In genomic region chr18:44715245-44715644, GRCh38 we compare ENCODE assay signal across 11 cellular contexts. TPM values are rescaled to one million over a fixed set of nuclear protein-coding genes. Genes with fewer than 3 reads are reported as not detected.
DNase-seq lines count a peak whose midpoint lies in the region; ATAC-seq and TF ChIP-seq lines count a peak whose summit lies in the region.
"Had no signal": no experiment of that assay in that cellular context is flagged by ENCODE, and none has a peak within 500 bp of the region (broad histone marks: within the 10 kb centered on the region; RNA-seq: fewer than 3 reads in every experiment).

No MANE protein-coding gene starts in this region.

- H3K27ac ChIP-seq in PC-3 (ENCODE audit: low read length) (no peak overlapping the region), osteoblast (ENCODE audit: low read depth, low read length) (peak overlapping the region; percentile 24)

- H3K4me1 ChIP-seq in PC-3 (ENCODE audit: insufficient read depth, low read length) (peaks cover 16% of the 10 kb centered on the region), osteoblast (ENCODE audit: insufficient read depth, low read length) (peaks cover 6% of the 10 kb centered on the region)

- intact Hi-C loops in PC-3 (cut with micrococcal nuclease), result no loop called here

- CTCF ChIA-PET in PC-3 (lab: Charles Lee), result no interaction called here

- ATAC-seq in PC-3 (peak; percentile 95), HG03280 (IDR thresholded peaks at IDR 0.05; ENCODE audit: unreplicated experiment) (no peak), HG03039 (IDR thresholded peaks at IDR 0.05; ENCODE audit: unreplicated experiment) (no peak)

- H4K20me1 ChIP-seq in PC-3 (ENCODE audit: low read length) (no peaks in the 10 kb centered on the region), osteoblast (ENCODE audit: insufficient read depth, low read length) (no peaks in the 10 kb centered on the region)

- H3K79me2 ChIP-seq in PC-3 (ENCODE audit: low read length) (no peaks in the 10 kb centered on the region), osteoblast (ENCODE audit: insufficient read depth, low read length) (no peaks in the 10 kb centered on the region)

- no peaks in the 10 kb centered on the region for H3F3A ChIP-seq in PC-3 (ENCODE audit: low read length, unreplicated experiment)

- DNase-seq in D341Med (ENCODE audit: low spot score) (peak; percentile 45), PC-3 (peak; percentile 47), foreskin fibroblast (peak; percentile 90 to 95), osteoblast (ENCODE audit: insufficient read length, low spot score, missing footprints) (peak; percentile 80), UCSD-AML1 (lab: John Stamatoyannopoulos, UW; ENCODE audit: unreplicated experiment) (no peak)
- DNase-seq in activated CD4-positive, CD25-positive, alpha-beta regulatory T cell treated with anti-CD3 and anti-CD28 coated beads, Interleukin-2, amount 50 U/mL, for 72 hours, result no peak
- DNase-seq: activated CD8-positive, alpha-beta memory T cell treated with anti-CD3 and anti-CD28 coated beads for 24 hours; DND-41; effector memory CD4-positive, alpha-beta T cell had no signal

- H3K9ac ChIP-seq in PC-3 (ENCODE audit: low read length), result no peak overlapping the region

- H2AFZ ChIP-seq in PC-3 (ENCODE audit: low read length), result no peak overlapping the region
- peak overlapping the region; percentile 33 for H2AFZ ChIP-seq in osteoblast (ENCODE audit: low read length)

- TF ChIP-seq CTCF in PC-3 (conservative IDR thresholded peaks at IDR 0.05; ENCODE audit: low read depth, low read length) (no peak), foreskin fibroblast (IDR thresholded peaks at IDR 0.05; ENCODE audit: low read depth, low read length) (no peak), osteoblast (IDR thresholded peaks at IDR 0.05; ENCODE audit: extremely low read depth, low read depth, low read length) (no peak)

- H3K27me3 ChIP-seq in PC-3 (ENCODE audit: low read length) (no peaks in the 10 kb centered on the region), osteoblast (ENCODE audit: insufficient read depth, low read length) (no peaks in the 10 kb centered on the region)

- H3K4me3 ChIP-seq in PC-3 (ENCODE audit: low read length), result no peak overlapping the region
- peak overlapping the region in 1 of 2 donors; percentile 38 for H3K4me3 ChIP-seq in foreskin fibroblast (ENCODE audit: low read depth in 1 of 2, low read length in 2 of 2)
- H3K4me3 ChIP-seq in osteoblast (ENCODE audit: insufficient read depth, low read length), result no peak overlapping the region

- BruUV-seq in PC-3 (replicated peaks; lab: Mats Ljungman, UMichigan), result no TSS peak

- H3K9me3 ChIP-seq in PC-3 (ENCODE audit: low read length) (no peaks in the 10 kb centered on the region), osteoblast (ENCODE audit: low read depth, low read length) (no peaks in the 10 kb centered on the region)

- no peaks in the 10 kb centered on the region for H3K36me3 ChIP-seq in PC-3 (ENCODE audit: low read depth, low read length)
- H3K36me3 ChIP-seq in osteoblast (ENCODE audit: insufficient read depth, low read length), result no peaks in the 10 kb centered on the region

- POLR2A ChIA-PET in PC-3 (lab: Charles Lee; ENCODE audit: unreplicated experiment), result no interaction called here

- no peaks in the 10 kb centered on the region for H3K9me2 ChIP-seq in PC-3 (replicated peaks; ENCODE audit: low read length)

- H3K4me2 ChIP-seq in PC-3 (ENCODE audit: low read length), result peak overlapping the region; percentile 22; the same call in 1 of the 2 replicates
- peak overlapping the region; percentile 2 for H3K4me2 ChIP-seq in osteoblast (ENCODE audit: insufficient read depth, low read length)

RNA-seq across cellular contexts. Expression of gene SETBP1, which starts 34.6 kb away (rescaled TPM):
- total RNA-seq in PC-3 (2014; rRNA removed), result 2.3 and 3.5 TPM in 2 replicates
- 22.8 and 23.0 TPM in 2 replicates for total RNA-seq in osteoblast

Comparison
In these comparisons a context has a peak if more than half of its experiments do, and no peak if none do; other contexts are left out.
1. DNase-seq: peak in D341Med (single experiment), PC-3 (single experiment), foreskin fibroblast (2 of 2) and osteoblast (single experiment); none in UCSD-AML1 (single experiment) and activated CD4-positive, CD25-positive, alpha-beta regulatory T cell treated with anti-CD3 and anti-CD28 coated beads, Interleukin-2, amount 50 U/mL, for 72 hours (single experiment).